ENCODE assay signal across 1 cellular context in genomic region chr3:133494469-133494868, GRCh38.
TF ChIP-seq lines count a peak whose summit lies in the region.

No MANE protein-coding gene starts in this region.

TF ChIP-seq in HCT116, 20 proteins besides CTCF, POLR2A, EP300 and RAD21:
- TF ChIP-seq REST (IDR thresholded peaks at IDR 0.05; ENCODE audit: low read depth) (no peak), ZFX (IDR thresholded peaks at IDR 0.05) (no peak), YY1 (IDR thresholded peaks at IDR 0.05; ENCODE audit: extremely low read depth, insufficient replicate concordance, low read depth, low read length) (no peak), CBX3 (IDR thresholded peaks at IDR 0.05; ENCODE audit: low read depth) (no peak), EZH2 (IDR thresholded peaks at IDR 0.05) (no peak), ZNF274 (IDR thresholded peaks at IDR 0.05; ENCODE audit: low read depth, low read length) (no peak)
TF ChIP-seq in HCT116: peak in this region for 0.
